Comparison of ENCODE assay signal across 9 cellular contexts in genomic region chr5:173472164-173472563, GRCh38.
DNase-seq lines count a peak whose midpoint lies in the region; ATAC-seq and TF ChIP-seq lines count a peak whose summit lies in the region.
"Had no signal": no experiment of that assay in that cellular context is flagged by ENCODE, and none has a peak within 500 bp of the region (broad histone marks: within the 10 kb centered on the region; RNA-seq: fewer than 3 reads in every experiment).

No MANE protein-coding gene starts in this region.

- no peaks in the 10 kb centered on the region for H3K9me3 ChIP-seq in mucosa of descending colon
- H3K9me3 ChIP-seq in aorta (ENCODE audit: control insufficient read depth, low read length): no peaks in the 10 kb centered on the region
- H3K9me3 ChIP-seq: BE2C had no signal

- H3K27me3 Mint-ChIP-seq in activated T-cell treated with anti-CD3 and anti-CD28 coated beads, Interleukin-2, amount 50 U/mL, for 72 hours (ENCODE audit: low read depth): no peaks in the 10 kb centered on the region
- H3K27me3 Mint-ChIP-seq in type B pancreatic cell: peaks cover 11% of the 10 kb centered on the region

- H3K27ac ChIP-seq in aorta (ENCODE audit: low read depth in 1 of 2, low read length in 2 of 2): peak overlapping the region; percentile 91 to 99

- H3K36me3 ChIP-seq in mucosa of descending colon (ENCODE audit: low read depth): no peaks in the 10 kb centered on the region
- H3K36me3 ChIP-seq in aorta (ENCODE audit: control insufficient read depth in 1 of 2, insufficient read depth in 2 of 2, low read length in 1 of 2): no peaks in the 10 kb centered on the region
- H3K36me3 ChIP-seq: BE2C had no signal

- TF ChIP-seq CTCF in epithelial cell of esophagus (IDR thresholded peaks at IDR 0.05; ENCODE audit: insufficient read depth, low read depth, low read length, missing control alignments) (no peak), mucosa of descending colon (IDR thresholded peaks at IDR 0.05) (no peak), type B pancreatic cell (conservative IDR thresholded peaks at IDR 0.05) (no peak)

- H3K4me3 ChIP-seq in epithelial cell of esophagus (ENCODE audit: low read length): no peak overlapping the region
- no peak overlapping the region for H3K4me3 ChIP-seq in mucosa of descending colon
- no peak overlapping the region for H3K4me3 ChIP-seq in aorta (ENCODE audit: low read length in 2 of 2)

- H3K36me3 Mint-ChIP-seq in activated T-cell treated with anti-CD3 and anti-CD28 coated beads, Interleukin-2, amount 50 U/mL, for 72 hours (ENCODE audit: insufficient read depth in 2 of 2): peaks cover 0 to 2% of the 10 kb centered on the region in 2 donors
- no peaks in the 10 kb centered on the region for H3K36me3 Mint-ChIP-seq in type B pancreatic cell

- H3K4me1 ChIP-seq in mucosa of descending colon (ENCODE audit: low read depth) (no peaks in the 10 kb centered on the region), aorta (ENCODE audit: control insufficient read depth in 1 of 2, insufficient read depth in 2 of 2, low read length in 2 of 2) (peaks cover 0 to 5% of the 10 kb centered on the region in 2 donors)
- H3K4me1 ChIP-seq: BE2C had no signal

- H3K4me1 Mint-ChIP-seq in activated T-cell treated with anti-CD3 and anti-CD28 coated beads, Interleukin-2, amount 50 U/mL, for 72 hours (ENCODE audit: low read depth): no peaks in the 10 kb centered on the region
- H3K4me1 Mint-ChIP-seq in type B pancreatic cell (ENCODE audit: unreplicated experiment): peaks cover 14% of the 10 kb centered on the region

- WGBS in aorta, 2 donors: 7 to 10% methylated on average over 3 of the region's 3 CpGs

- intact Hi-C loops in Right ventricle myocardium inferior (cut with DNase I): loop anchor here (2.0 to 5.0 kb wide), 2 partner anchors 23 to 100 kb away; no protein-coding TSS in a partner anchor
- intact Hi-C loops in cardiac septum (cut with DNase I): no loop called here
- intact Hi-C loops in mucosa of descending colon (cut with DNase I, micrococcal nuclease): no loop called here
- intact Hi-C loops in aorta (cut with DNase I): no loop called here

- H3K27ac Mint-ChIP-seq in activated T-cell treated with anti-CD3 and anti-CD28 coated beads, Interleukin-2, amount 50 U/mL, for 72 hours: no peak overlapping the region
- no peak overlapping the region for H3K27ac Mint-ChIP-seq in type B pancreatic cell

- H3K9me3 Mint-ChIP-seq in activated T-cell treated with anti-CD3 and anti-CD28 coated beads, Interleukin-2, amount 50 U/mL, for 72 hours: peaks cover 0 to 2% of the 10 kb centered on the region in 2 donors
- no peaks in the 10 kb centered on the region for H3K9me3 Mint-ChIP-seq in type B pancreatic cell

- DNase-seq in Right ventricle myocardium inferior (ENCODE audit: missing footprints): no peak
- no peak for DNase-seq in cardiac septum (ENCODE audit: low spot score)
- peak; percentile 84 for DNase-seq in epithelial cell of esophagus (ENCODE audit: low read depth)
- peak in 1 of 3 donors; percentile 34 for DNase-seq in mucosa of descending colon
- peak in 1 of 2 donors; percentile 75 for DNase-seq in aorta
- no peak for DNase-seq in activated T-cell treated with anti-CD3 and anti-CD28 coated beads, Interleukin-2, amount 50 U/mL, for 72 hours
- no peak for DNase-seq in type B pancreatic cell (ENCODE audit: extremely low spot score, unreplicated experiment)
- DNase-seq in NCI-H2107 (lab: John Stamatoyannopoulos, UW): no peak
- DNase-seq: BE2C had no signal

- ATAC-seq in Right ventricle myocardium inferior (peak; percentile 95), mucosa of descending colon (peak; percentile 69), aorta (ENCODE audit: low FRiP score) (peak; percentile 88)
- ATAC-seq in activated T-cell treated with anti-CD3 and anti-CD28 coated beads, Interleukin-2, amount 50 U/mL, for 72 hours (replicated peaks in 1 of 2): no peak

- no peak overlapping the region for H3K4me3 Mint-ChIP-seq in activated T-cell treated with anti-CD3 and anti-CD28 coated beads, Interleukin-2, amount 50 U/mL, for 72 hours
- no peak overlapping the region for H3K4me3 Mint-ChIP-seq in type B pancreatic cell

- H3K27me3 ChIP-seq in aorta (ENCODE audit: control insufficient read depth in 1 of 2, insufficient read depth in 2 of 2, low read length in 1 of 2): no peaks in the 10 kb centered on the region

Comparison
In these comparisons a context has a peak if more than half of its experiments do, and no peak if none do; other contexts are left out.
1. ATAC-seq: peak in Right ventricle myocardium inferior (single experiment), mucosa of descending colon (single experiment) and aorta (single experiment); none in activated T-cell treated with anti-CD3 and anti-CD28 coated beads, Interleukin-2, amount 50 U/mL, for 72 hours (0 of 2).